In genomic region chr16:86559802-86560305, GRCh38 we compare ENCODE assay signal across 36 cellular contexts. TPM values are rescaled to one million over a fixed set of nuclear protein-coding genes. Genes with fewer than 3 reads are reported as not detected.
"Had no signal": no experiment of that assay in that cellular context is flagged by ENCODE, and none has a peak within 500 bp of the region (broad histone marks: within the 10 kb centered on the region; RNA-seq: fewer than 3 reads in every experiment).

No MANE protein-coding gene starts in this region.

- DNase-seq: activated B cell treated with CpG ODN at 0.5 μM for 24 hours; activated CD4-positive, alpha-beta memory T cell treated with anti-CD3 and anti-CD28 coated beads for 36 hours; activated CD4-positive, alpha-beta T cell treated with anti-CD3 and anti-CD28 coated beads for 4 hours; activated CD4-positive, alpha-beta T cell treated with anti-CD3 and anti-CD28 coated beads, Interleukin-2, amount 10 ng/mL, durations not matched to agents 24 days and 14 days; activated CD4-positive, alpha-beta T cell treated with anti-CD3 and anti-CD28 coated beads, Interleukin-2, amount 50 U/mL, for 1 hour; activated CD4-positive, alpha-beta T cell treated with anti-CD3 and anti-CD28 coated beads, Interleukin-2, amount 50 U/mL, for 4 hours; activated CD4-positive, CD25-positive, alpha-beta regulatory T cell treated with anti-CD3 and anti-CD28 coated beads, Interleukin-2, amount 50 U/mL, for 72 hours; activated CD8-positive, alpha-beta memory T cell treated with anti-CD3 and anti-CD28 coated beads, Interleukin-2, amount 50 U/mL, for 4 hours; activated CD8-positive, alpha-beta T cell treated with anti-CD3 and anti-CD28 coated beads for 36 hours; activated effector memory CD4-positive, alpha-beta T cell treated with anti-CD3 and anti-CD28 coated beads, Interleukin-2, amount 50 U/mL, for 16 hours; activated gamma-delta T cell treated with Interleukin-2 at 50 U/mL for 16 hours; activated naive CD4-positive, alpha-beta T cell; activated naive CD4-positive, alpha-beta T cell treated with anti-CD3 and anti-CD28 coated beads for 36 hours; activated naive CD4-positive, alpha-beta T cell treated with anti-CD3 and anti-CD28 coated beads, Interleukin-2, amount 50 U/mL, for 16 hours; activated naive CD8-positive, alpha-beta T cell treated with anti-CD3 and anti-CD28 coated beads for 36 hours; activated T-cell treated with anti-CD3 and anti-CD28 coated beads for 4 hours; activated T-cell treated with anti-CD3 and anti-CD28 coated beads, Interleukin-2, amount 50 U/mL, for 1 hour; activated T-cell treated with anti-CD3 and anti-CD28 coated beads, Interleukin-2, amount 50 U/mL, for 4 hours; activated T-cell treated with anti-CD3 and anti-CD28 coated beads, Interleukin-2, amount 50 U/mL, for 72 hours; adrenal gland; amniotic stem cell; aorta; body of pancreas; brain microvascular endothelial cell; caudate nucleus; cerebellar nuclear complex; T-cell; T-helper 17 cell had no signal

- H3K4me3 ChIP-seq: adrenal gland, body of pancreas, breast epithelium had no signal

- H3K27me3 ChIP-seq: brain microvascular endothelial cell had no signal

- H3K27ac ChIP-seq: adrenal gland, body of pancreas, brain microvascular endothelial cell, breast epithelium, VCaP had no signal

- H3K9me3 ChIP-seq: adrenal gland, body of pancreas, breast epithelium had no signal

- ATAC-seq: activated CD8-positive, alpha-beta T cell treated with anti-CD3 and anti-CD28 coated beads for 36 hours; activated naive CD4-positive, alpha-beta T cell treated with anti-CD3 and anti-CD28 coated beads, Interleukin-2, amount 50 U/mL, for 72 hours; activated T-cell treated with anti-CD3 and anti-CD28 coated beads, Interleukin-2, amount 50 U/mL, for 4 hours; activated T-cell treated with anti-CD3 and anti-CD28 coated beads, Interleukin-2, amount 50 U/mL, for 72 hours; activated T-helper 17 cell treated with anti-CD3 and anti-CD28 coated beads, Interleukin-2, amount 50 U/mL, for 72 hours; body of pancreas; T-cell; T-helper 17 cell had no signal

- H3K36me3 ChIP-seq: adrenal gland, brain microvascular endothelial cell, breast epithelium had no signal

RNA-seq across cellular contexts. Expression of gene FOXC2, which starts 6.8 kb away (rescaled TPM):
- total RNA-seq: activated B cell treated with CpG ODN at 0.5 μM for 24 hours; activated CD4-positive, alpha-beta memory T cell treated with anti-CD3 and anti-CD28 coated beads for 36 hours; activated CD4-positive, alpha-beta T cell treated with anti-CD3 and anti-CD28 coated beads, Interleukin-2, amount 10 ng/mL, durations not matched to agents 24 days and 14 days; activated CD8-positive, alpha-beta memory T cell treated with anti-CD3 and anti-CD28 coated beads for 36 hours; activated CD8-positive, alpha-beta T cell treated with anti-CD3 and anti-CD28 coated beads for 36 hours; activated naive CD4-positive, alpha-beta T cell treated with anti-CD3 and anti-CD28 coated beads for 36 hours; activated naive CD4-positive, alpha-beta T cell treated with anti-CD3 and anti-CD28 coated beads, Interleukin-2, amount 50 U/mL, for 72 hours; activated naive CD8-positive, alpha-beta T cell treated with anti-CD3 and anti-CD28 coated beads for 36 hours; activated T-cell treated with anti-CD3 and anti-CD28 coated beads, Interleukin-2, amount 50 U/mL, for 4 hours; activated T-cell treated with anti-CD3 and anti-CD28 coated beads, Interleukin-2, amount 50 U/mL, for 72 hours; activated T-helper 1 cell treated with anti-CD3 and anti-CD28 coated beads, Interleukin-12 subunit alpha, Interleukin-12 subunit beta, Interleukin-2, Interleukin-4 antibody, amounts not matched to agents 30 ng/mL and 10 ng/mL and 1 ng/mL, durations not matched to agents 14 hours and 24 hours and 36 hours; activated T-helper 17 cell treated with anti-CD3 and anti-CD28 coated beads, Interleukin-2, amount 50 U/mL, for 72 hours; T-cell; T-helper 1 cell treated with Interleukin-12 subunit alpha and Interleukin-12 subunit beta and Interleukin-4 antibody, amounts not matched to agents 30 ng/mL and 1 ng/mL, for 36 hours; T-helper 17 cell; T-helper 2 cell treated with Interferon-gamma antibody and Interleukin-4, amounts not matched to agents 100 ng/mL and 5 ng/mL, for 36 hours had no signal

RNA-seq across cellular contexts. Expression of gene FOXL1, which starts 18.5 kb away (rescaled TPM):
- total RNA-seq: activated B cell treated with CpG ODN at 0.5 μM for 24 hours; activated CD4-positive, alpha-beta memory T cell treated with anti-CD3 and anti-CD28 coated beads for 36 hours; activated CD8-positive, alpha-beta memory T cell treated with anti-CD3 and anti-CD28 coated beads for 36 hours; activated CD8-positive, alpha-beta T cell treated with anti-CD3 and anti-CD28 coated beads for 36 hours; activated naive CD4-positive, alpha-beta T cell treated with anti-CD3 and anti-CD28 coated beads for 36 hours; activated naive CD4-positive, alpha-beta T cell treated with anti-CD3 and anti-CD28 coated beads, Interleukin-2, amount 50 U/mL, for 72 hours; activated naive CD8-positive, alpha-beta T cell treated with anti-CD3 and anti-CD28 coated beads for 36 hours; activated T-cell treated with anti-CD3 and anti-CD28 coated beads, Interleukin-2, amount 50 U/mL, for 4 hours; activated T-helper 1 cell treated with anti-CD3 and anti-CD28 coated beads, Interleukin-12 subunit alpha, Interleukin-12 subunit beta, Interleukin-2, Interleukin-4 antibody, amounts not matched to agents 30 ng/mL and 10 ng/mL and 1 ng/mL, durations not matched to agents 14 hours and 24 hours and 36 hours; activated T-helper 17 cell treated with anti-CD3 and anti-CD28 coated beads, Interleukin-2, amount 50 U/mL, for 72 hours; T-cell; T-helper 1 cell treated with Interleukin-12 subunit alpha and Interleukin-12 subunit beta and Interleukin-4 antibody, amounts not matched to agents 30 ng/mL and 1 ng/mL, for 36 hours; T-helper 2 cell treated with Interferon-gamma antibody and Interleukin-4, amounts not matched to agents 100 ng/mL and 5 ng/mL, for 36 hours had no signal

RNA-seq across cellular contexts. Expression of gene FOXF1, which starts 49.5 kb away (rescaled TPM):
- total RNA-seq: activated B cell treated with CpG ODN at 0.5 μM for 24 hours; activated CD4-positive, alpha-beta memory T cell treated with anti-CD3 and anti-CD28 coated beads for 36 hours; activated CD4-positive, alpha-beta T cell treated with anti-CD3 and anti-CD28 coated beads, Interleukin-2, amount 10 ng/mL, durations not matched to agents 24 days and 14 days; activated CD8-positive, alpha-beta memory T cell treated with anti-CD3 and anti-CD28 coated beads for 36 hours; activated CD8-positive, alpha-beta T cell treated with anti-CD3 and anti-CD28 coated beads for 36 hours; activated naive CD4-positive, alpha-beta T cell treated with anti-CD3 and anti-CD28 coated beads for 36 hours; activated naive CD4-positive, alpha-beta T cell treated with anti-CD3 and anti-CD28 coated beads, Interleukin-2, amount 50 U/mL, for 72 hours; activated naive CD8-positive, alpha-beta T cell treated with anti-CD3 and anti-CD28 coated beads for 36 hours; activated T-cell treated with anti-CD3 and anti-CD28 coated beads, Interleukin-2, amount 50 U/mL, for 72 hours; activated T-helper 1 cell treated with anti-CD3 and anti-CD28 coated beads, Interleukin-12 subunit alpha, Interleukin-12 subunit beta, Interleukin-2, Interleukin-4 antibody, amounts not matched to agents 30 ng/mL and 10 ng/mL and 1 ng/mL, durations not matched to agents 14 hours and 24 hours and 36 hours; activated T-helper 17 cell treated with anti-CD3 and anti-CD28 coated beads, Interleukin-2, amount 50 U/mL, for 72 hours; T-helper 1 cell treated with Interleukin-12 subunit alpha and Interleukin-12 subunit beta and Interleukin-4 antibody, amounts not matched to agents 30 ng/mL and 1 ng/mL, for 36 hours; T-helper 17 cell; T-helper 2 cell treated with Interferon-gamma antibody and Interleukin-4, amounts not matched to agents 100 ng/mL and 5 ng/mL, for 36 hours had no signal
